ENCODE assay signal across 20 cellular contexts in the genomic region with DNA sequence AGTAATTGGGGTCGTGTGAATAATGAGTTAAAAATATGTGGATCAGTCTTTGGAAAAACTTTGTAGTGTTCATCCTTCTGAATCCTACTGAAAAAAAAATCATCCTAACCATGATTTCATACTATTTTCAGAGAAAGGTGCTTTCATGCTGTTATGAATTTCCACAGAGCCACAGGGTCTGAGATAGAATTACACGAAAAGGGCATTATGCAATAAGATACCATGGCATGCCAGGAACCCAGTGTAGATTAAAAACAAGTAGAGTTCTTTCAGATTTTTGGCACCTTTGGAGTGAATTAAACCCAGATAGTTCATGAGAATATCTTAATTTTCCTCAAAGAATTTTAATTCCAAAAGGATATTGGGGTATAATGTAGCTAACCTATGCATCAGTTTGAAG. TPM values are rescaled to one million over a fixed set of nuclear protein-coding genes. Genes with fewer than 3 reads are reported as not detected.
DNase-seq lines count a peak whose midpoint lies in the region; ATAC-seq, FAIRE-seq and TF ChIP-seq lines count a peak whose summit lies in the region.
"Had no signal": no experiment of that assay in that cellular context is flagged by ENCODE, and none has a peak within 500 bp of the region (broad histone marks: within the 10 kb centered on the region; RNA-seq: fewer than 3 reads in every experiment).

No MANE protein-coding gene starts in this region.

- no peak for FAIRE-seq in A549 (lab: Jason Lieb, UNC)
- FAIRE-seq: GM18507, HTR-8/SVneo had no signal

- no peaks in the 10 kb centered on the region for H4K20me1 ChIP-seq in smooth muscle cell (ENCODE audit: low read depth)

- H3K9me3 Mint-ChIP-seq in T-cell: peaks cover 2 to 4% (median 4%) of the 10 kb centered on the region in 3 donors

- peak overlapping the region; percentile 55 for H3K4me2 ChIP-seq in A549
- no peak overlapping the region for H3K4me2 ChIP-seq in smooth muscle cell

- in situ Hi-C loops in KBM-7 (cut with MboI; ENCODE audit: low pct_unique_long_range_greater_than_20kb, low sequenced_read_pairs): no loop called here

- no peak overlapping the region for H3K9ac ChIP-seq in smooth muscle cell (ENCODE audit: low read depth)
- H3K9ac ChIP-seq: GM23248 had no signal

- H3K4me3 Mint-ChIP-seq in T-cell: no peak overlapping the region

- no peak overlapping the region for H3K27ac Mint-ChIP-seq in T-cell

- H3K36me3 Mint-ChIP-seq in T-cell: no peaks in the 10 kb centered on the region

- H3K4me3 ChIP-seq in A549 (no peak overlapping the region), smooth muscle cell (peak overlapping the region; percentile 46)
- H3K4me3 ChIP-seq: GM23248 had no signal

- CTCF ChIA-PET in A549 (lab: Yijun Ruan, JAX): interaction anchor here (3.0 kb wide), 1 partner anchor 51 kb away, joined by 6 read pairs; no protein-coding TSS in a partner anchor
- CTCF ChIA-PET in T-cell (lab: Charles Lee): no interaction called here

- no peaks in the 10 kb centered on the region for H3K9me3 ChIP-seq in A549
- H3K9me3 ChIP-seq in smooth muscle cell (replicated peaks; ENCODE audit: low read depth): no peaks in the 10 kb centered on the region

- no peak for ATAC-seq in A549
- no peak for ATAC-seq in HG03095 (IDR thresholded peaks at IDR 0.05; ENCODE audit: unreplicated experiment)
- no peak for ATAC-seq in T-cell (replicated peaks in 1 of 4)
- no peak for ATAC-seq in GM21390 (IDR thresholded peaks at IDR 0.05; ENCODE audit: unreplicated experiment)
- ATAC-seq: PC-3 had no signal

- no peak for DNase-seq in A549 (ENCODE audit: low read depth in 1 of 2, low spot score in 1 of 2)
- DNase-seq in KBM-7: peak; percentile 14
- DNase-seq in amniotic epithelial cell (ENCODE audit: low read depth): peak; percentile 15
- DNase-seq in smooth muscle cell (lab: John Stamatoyannopoulos, UW; ENCODE audit: unreplicated experiment): no peak
- DNase-seq in T-cell: no peak
- DNase-seq: GM23248, H7, NCI-H1048, NCI-H1417, NCI-H1694, NCI-H345, NCI-H774, PC-3, T-helper 2 cell had no signal

- H2AFZ ChIP-seq in smooth muscle cell (ENCODE audit: low read depth): no peak overlapping the region
- H2AFZ ChIP-seq: GM23248 had no signal

- no peaks in the 10 kb centered on the region for H3F3A ChIP-seq in smooth muscle cell (ENCODE audit: low read depth)

- H3K27me3 ChIP-seq in smooth muscle cell (ENCODE audit: low read depth): no peaks in the 10 kb centered on the region

- no peaks in the 10 kb centered on the region for H3K36me3 ChIP-seq in smooth muscle cell (ENCODE audit: low read depth)

- H3K27ac ChIP-seq in A549 (no peak overlapping the region), smooth muscle cell (ENCODE audit: low read depth) (no peak overlapping the region)
- H3K27ac ChIP-seq: GM23248 had no signal

- no peaks in the 10 kb centered on the region for H3K27me3 Mint-ChIP-seq in T-cell

- TF ChIP-seq EP300 in A549 (IDR thresholded peaks at IDR 0.05): no peak

- no peaks in the 10 kb centered on the region; the same call in 2 of the 3 replicates for H3K4me1 ChIP-seq in A549
- H3K4me1 ChIP-seq in smooth muscle cell (ENCODE audit: low read depth): peaks cover 8% of the 10 kb centered on the region

- POLR2A ChIA-PET in A549 (lab: Yijun Ruan, JAX): interaction anchor here (0.7 kb wide), 1 partner anchor 889 kb away, joined by 6 read pairs; no protein-coding TSS in a partner anchor
- POLR2A ChIA-PET in T-cell (lab: Charles Lee): no interaction called here

- TF ChIP-seq CTCF in A549 (IDR thresholded peaks at IDR 0.05) (no peak), smooth muscle cell (IDR thresholded peaks at IDR 0.05; ENCODE audit: borderline replicate concordance, insufficient read depth, poor library complexity, severe bottlenecking) (no peak)

- no peak for TF ChIP-seq RAD21 in A549 (conservative IDR thresholded peaks at IDR 0.05 in 1 of 2, IDR thresholded peaks at IDR 0.05 in 1 of 2)

- H3K79me2 ChIP-seq in smooth muscle cell (ENCODE audit: low read depth): no peaks in the 10 kb centered on the region

- no peak for TF ChIP-seq POLR2A in A549 (IDR thresholded peaks at IDR 0.05; ENCODE audit: low read length)

- no peaks in the 10 kb centered on the region for H3K4me1 Mint-ChIP-seq in T-cell

- 40% methylated on average over 2 of the region's 2 CpGs for WGBS in A549 (ENCODE audit: missing lambda C conversion rate)
- 87% methylated on average over 2 of the region's 2 CpGs for WGBS in smooth muscle cell (ENCODE audit: low lambda C conversion rate)

TF ChIP-seq in A549, 52 proteins besides CTCF, POLR2A, EP300 and RAD21:
- no peak for TF ChIP-seq FOXS1 (CRISPR knock-in tag; IDR thresholded peaks at IDR 0.05)
- 0 out of 4 replicates have a peak, but pooled peaks of 1 of the 2 experiments have one; percentile 17 for TF ChIP-seq CEBPB (IDR thresholded peaks at IDR 0.05)
TF ChIP-seq in A549: peak in this region for 1.

RNA-seq across cellular contexts. Expression of gene AGMO, which starts 47.5 kb away (rescaled TPM):
- polyA plus RNA-seq in A549 (2011; rRNA removed) (7.9 TPM in 2 replicates), A549 (2017; fragmentation: RNase III; extraction: RNeasy Plus Mini Kit Qiagen cat#74134 plus additional on column Dnase treatment) (1.9 to 3.2 TPM (median 2.6 TPM) in 3 replicates), smooth muscle cell (0.18 and 0.50 TPM in 2 replicates)
- 1.0 and 1.3 TPM in 2 replicates for polyA plus RNA-seq in A549 (2012; cell fraction: cytosol; rRNA removed)
- polyA plus RNA-seq in A549 (2012; cell fraction: nucleus; rRNA removed): 0.83 and 1.0 TPM in 2 replicates
- 7.5 and 10.1 TPM in 2 replicates for polyA minus RNA-seq in A549 (2011; rRNA and poly(A)+ RNA removed)
- total RNA-seq in smooth muscle cell (0.27 and 0.90 TPM in 2 replicates), T-cell (not detected)
- total RNA-seq: G401, GM23248 had no signal
- polyA plus RNA-seq: BJ, GM23248 had no signal

Comparison
In these comparisons a context has a peak if more than half of its experiments do, and no peak if none do; other contexts are left out.
1. DNase-seq: peak in KBM-7 (single experiment) and amniotic epithelial cell (single experiment); none in A549 (0 of 2), smooth muscle cell (single experiment) and T-cell (0 of 34).